25 cellular contexts compared by ENCODE assay signal in genomic region chr22:36616682-36617081, GRCh38.
"Had no signal": no experiment of that assay in that cellular context is flagged by ENCODE, and none has a peak within 500 bp of the region (broad histone marks: within the 10 kb centered on the region; RNA-seq: fewer than 3 reads in every experiment).

No MANE protein-coding gene starts in this region.

- H3K27me3 ChIP-seq: neural progenitor cell, ovary, right lobe of liver, thyroid gland, vagina had no signal

- H3K9me3 ChIP-seq: psoas muscle, right lobe of liver, thoracic aorta, thyroid gland, upper lobe of left lung, vagina had no signal

- H3K36me3 ChIP-seq: neural progenitor cell, ovary, right lobe of liver, sigmoid colon, stomach, thoracic aorta, thyroid gland, tibial nerve, upper lobe of left lung, vagina had no signal

- ATAC-seq: naive thymus-derived CD4-positive, alpha-beta T cell; natural killer cell; psoas muscle; right cardiac atrium; right lobe of liver; stimulated activated effector memory CD8-positive, alpha-beta T cell treated with anti-CD3 and anti-CD28 coated beads, Interleukin-12 subunit alpha, Interleukin-12 subunit beta, amount 100 ng/mL, for 72 hours; stimulated activated naive B cell treated with anti-CD40 and anti-IgM and Interleukin-4, amounts not matched to agents 10 μg/mL and 1 μg/mL and 100 μg/mL, for 72 hours had no signal

- FAIRE-seq: small intestine, urothelium cell line had no signal

- H3K4me3 ChIP-seq: neural progenitor cell, ovary, psoas muscle, right lobe of liver, sigmoid colon, stomach, thoracic aorta, thyroid gland, tibial nerve, upper lobe of left lung, vagina had no signal

- H3K4me1 ChIP-seq: psoas muscle, right lobe of liver, sigmoid colon, stomach, thyroid gland, tibial nerve, upper lobe of left lung, vagina had no signal

- DNase-seq: naive thymus-derived CD4-positive, alpha-beta T cell; natural killer cell; occipital lobe; ovary; psoas muscle; right cardiac atrium; right lobe of liver; sigmoid colon; small intestine; stimulated activated CD4-positive, alpha-beta T cell treated with anti-CD3 and anti-CD28 coated beads, Interleukin-15, amount 100 ng/mL, for 24 hours; stimulated activated CD4-positive, alpha-beta T cell treated with anti-CD3 and anti-CD28 coated beads, Interleukin-2, amount 100 ng/mL, for 24 hours; stimulated activated CD4-positive, alpha-beta T cell treated with anti-CD3 and anti-CD28 coated beads, Interleukin-2, amount 100 ng/mL, for 48 hours; stimulated activated CD4-positive, alpha-beta T cell treated with anti-CD3 and anti-CD28 coated beads, Interleukin-4, amount 100 ng/mL, for 24 hours; stimulated activated naive B cell treated with anti-CD40 and anti-IgM and Interleukin-4, amounts not matched to agents 10 μg/mL and 1 μg/mL and 100 μg/mL, for 72 hours; stimulated activated naive CD4-positive, alpha-beta T cell treated with Interleukin-2 at 50 U/mL for 16 hours; stomach; thyroid gland; trophoblast cell; upper lobe of left lung had no signal

- H3K27ac ChIP-seq: neural progenitor cell, ovary, psoas muscle, right lobe of liver, sigmoid colon, stomach, thoracic aorta, thyroid gland, tibial nerve, upper lobe of left lung, vagina had no signal
